23 cellular contexts compared by ENCODE assay signal in the genomic region with DNA sequence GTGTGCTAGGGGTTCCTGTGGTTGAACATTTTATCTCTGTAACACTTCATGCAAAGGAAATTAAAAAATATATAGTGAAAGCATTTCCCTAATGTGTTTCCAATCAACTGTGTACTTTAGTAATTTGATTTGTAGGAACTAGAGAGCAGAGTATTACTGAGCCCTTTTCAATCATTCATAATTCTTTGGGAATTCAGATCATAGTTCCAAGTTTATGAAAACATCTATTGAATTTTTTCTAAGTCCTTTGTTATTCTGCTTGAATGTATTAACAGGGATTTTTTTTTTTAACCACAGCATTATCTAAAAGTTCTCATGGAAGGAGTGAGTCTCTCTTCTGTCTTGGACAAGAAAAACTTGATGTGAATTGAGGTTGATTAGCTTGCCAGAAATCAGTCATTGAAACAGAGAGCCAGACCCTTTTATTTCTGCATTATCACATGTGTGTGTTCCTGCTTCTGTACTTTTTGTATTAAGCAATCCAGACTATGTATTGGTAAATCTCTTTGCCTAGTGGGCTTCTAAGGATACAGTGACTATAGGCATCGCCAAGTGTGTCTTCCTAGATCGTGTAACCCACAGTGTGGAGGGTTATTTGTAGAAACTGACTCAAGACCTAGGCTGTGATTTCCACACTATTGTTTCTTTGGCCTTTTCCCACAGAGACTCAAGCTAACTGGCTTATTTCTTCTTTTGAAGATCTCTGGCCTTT. TPM values are rescaled to one million over a fixed set of nuclear protein-coding genes. Genes with fewer than 3 reads are reported as not detected.
DNase-seq lines count a peak whose midpoint lies in the region; ATAC-seq and TF ChIP-seq lines count a peak whose summit lies in the region.
"Had no signal": no experiment of that assay in that cellular context is flagged by ENCODE, and none has a peak within 500 bp of the region (broad histone marks: within the 10 kb centered on the region; RNA-seq: fewer than 3 reads in every experiment).

No MANE protein-coding gene starts in this region.

- CTCF ChIA-PET in PC-3 (lab: Charles Lee), result no interaction called here

- TF ChIP-seq CTCF in cardiac muscle cell (IDR thresholded peaks at IDR 0.05; ENCODE audit: low read depth, low read length) (no peak), right atrium auricular region (IDR thresholded peaks at IDR 0.05) (no peak), epithelial cell of proximal tubule (conservative IDR thresholded peaks at IDR 0.05; ENCODE audit: low read depth, low read length) (no peak), lung (IDR thresholded peaks at IDR 0.05; ENCODE audit: control extremely low read depth, extremely low read depth) (no peak), PC-3 (conservative IDR thresholded peaks at IDR 0.05; ENCODE audit: low read depth, low read length) (no peak)

- intact Hi-C loops in PC-3 (cut with micrococcal nuclease), result no loop called here

- H3F3A ChIP-seq in PC-3 (ENCODE audit: low read length, unreplicated experiment), result no peaks in the 10 kb centered on the region

- no peaks in the 10 kb centered on the region for H3K36me3 Mint-ChIP-seq in T-helper 17 cell (ENCODE audit: low read depth)
- H3K36me3 Mint-ChIP-seq: activated naive CD8-positive, alpha-beta T cell; memory B cell; naive B cell had no signal

- no peaks in the 10 kb centered on the region for H3K79me2 ChIP-seq in PC-3 (ENCODE audit: low read length)

- no peaks in the 10 kb centered on the region for H4K20me1 ChIP-seq in PC-3 (ENCODE audit: low read length)

- H3K4me1 ChIP-seq in cardiac muscle cell (ENCODE audit: low read depth) (peaks cover 9% of the 10 kb centered on the region), right atrium auricular region (no peaks in the 10 kb centered on the region), lung (ENCODE audit: control insufficient read depth in 2 of 2, insufficient read depth in 2 of 2, low read length in 2 of 2) (no peaks in the 10 kb centered on the region), PC-3 (ENCODE audit: insufficient read depth, low read length) (no peaks in the 10 kb centered on the region)
- H3K4me1 ChIP-seq: BE2C, right lobe of liver, SJCRH30 had no signal

- no peak overlapping the region for H3K4me3 Mint-ChIP-seq in T-helper 17 cell
- H3K4me3 Mint-ChIP-seq: activated naive CD8-positive, alpha-beta T cell; memory B cell; naive B cell had no signal

- H3K9me2 ChIP-seq in PC-3 (replicated peaks; ENCODE audit: low read length), result no peaks in the 10 kb centered on the region

- no peak overlapping the region for H2AFZ ChIP-seq in PC-3 (ENCODE audit: low read length)

- H3K9me3 ChIP-seq in cardiac muscle cell (ENCODE audit: low read depth) (no peaks in the 10 kb centered on the region), right atrium auricular region (no peaks in the 10 kb centered on the region), lung (ENCODE audit: control insufficient read depth in 2 of 2, insufficient read depth in 1 of 2, low read length in 1 of 2) (peaks cover 0 to 3% of the 10 kb centered on the region in 2 donors), PC-3 (ENCODE audit: low read length) (no peaks in the 10 kb centered on the region), T-helper 17 cell (ENCODE audit: control insufficient read depth, low read length, poor library complexity, severe bottlenecking) (no peaks in the 10 kb centered on the region)
- H3K9me3 ChIP-seq: BE2C, right lobe of liver, SJCRH30 had no signal

- H3K4me3 ChIP-seq in cardiac muscle cell (no peak overlapping the region), right atrium auricular region (no peak overlapping the region), epithelial cell of proximal tubule (ENCODE audit: low read depth, low read length) (peak overlapping the region; percentile 14), lung (no peak overlapping the region), PC-3 (ENCODE audit: low read length) (no peak overlapping the region)
- H3K4me3 ChIP-seq: right lobe of liver, SJCRH30 had no signal

- H3K27ac ChIP-seq in cardiac muscle cell (peak overlapping the region; percentile 34), right atrium auricular region (no peak overlapping the region), lung (ENCODE audit: low read depth in 1 of 2, low read length in 1 of 2) (no peak overlapping the region), PC-3 (ENCODE audit: low read length) (no peak overlapping the region)
- H3K27ac ChIP-seq: right lobe of liver, SJCRH30 had no signal

- H3K9ac ChIP-seq in PC-3 (ENCODE audit: low read length), result no peak overlapping the region

- H3K36me3 ChIP-seq in cardiac muscle cell, result peaks cover 26% of the 10 kb centered on the region
- no peaks in the 10 kb centered on the region for H3K36me3 ChIP-seq in right atrium auricular region
- no peaks in the 10 kb centered on the region for H3K36me3 ChIP-seq in lung (ENCODE audit: control insufficient read depth in 2 of 2, insufficient read depth in 2 of 2, low read length in 2 of 2)
- H3K36me3 ChIP-seq in PC-3 (ENCODE audit: low read depth, low read length), result no peaks in the 10 kb centered on the region
- H3K36me3 ChIP-seq: BE2C, right lobe of liver, SJCRH30 had no signal

- ATAC-seq in lung (ENCODE audit: insufficient read depth, low FRiP score) (peak; percentile 15), GM19324 (IDR thresholded peaks at IDR 0.05; ENCODE audit: low FRiP score, unreplicated experiment) (no peak), PC-3 (no peak), T-helper 17 cell (no peak)

- H3K27me3 Mint-ChIP-seq in T-helper 17 cell, result peaks cover 5% of the 10 kb centered on the region

- POLR2A ChIA-PET in PC-3 (lab: Charles Lee; ENCODE audit: unreplicated experiment), result no interaction called here

- H3K27me3 ChIP-seq in cardiac muscle cell, result no peaks in the 10 kb centered on the region
- H3K27me3 ChIP-seq in right atrium auricular region, result no peaks in the 10 kb centered on the region
- no peaks in the 10 kb centered on the region for H3K27me3 ChIP-seq in lung (ENCODE audit: control insufficient read depth, insufficient read depth)
- peaks cover 15% of the 10 kb centered on the region; the same call in 1 of the 2 replicates for H3K27me3 ChIP-seq in PC-3 (ENCODE audit: low read length)
- H3K27me3 ChIP-seq: BE2C, right lobe of liver, SJCRH30 had no signal

- peaks cover 2% of the 10 kb centered on the region for H3K4me1 Mint-ChIP-seq in T-helper 17 cell
- H3K4me1 Mint-ChIP-seq: memory B cell, naive B cell had no signal

- no peak overlapping the region for H3K27ac Mint-ChIP-seq in T-helper 17 cell
- H3K27ac Mint-ChIP-seq: activated naive CD8-positive, alpha-beta T cell; activated T-helper 2 cell treated with anti-CD3 and anti-CD28 coated beads, Interferon-gamma antibody, Interleukin-2, Interleukin-4, amounts not matched to agents 10 μg/mL and 5 μg/mL and 100 μg/mL, durations not matched to agents 14 hours and 24 hours and 36 hours; memory B cell; naive B cell had no signal

- 74 to 76% methylated on average over 2 of the region's 2 CpGs for WGBS in lung, 2 donors

- BruUV-seq in PC-3 (replicated peaks; lab: Mats Ljungman, UMichigan), result no TSS peak

- no peak overlapping the region for H3K4me2 ChIP-seq in PC-3 (ENCODE audit: low read length)

- DNase-seq in cardiac muscle cell (ENCODE audit: low read depth in 1 of 2, low spot score in 1 of 2) (peak in 1 of 2 donors; percentile 89), right atrium auricular region (ENCODE audit: low spot score) (no peak), epithelial cell of proximal tubule (ENCODE audit: low read depth) (peak; percentile 20), lung (ENCODE audit: low spot score) (no peak), stromal cell of bone marrow (ENCODE audit: low read depth) (peak; percentile 49), PC-3 (no peak), T-helper 17 cell (no peak)
- DNase-seq: activated CD8-positive, alpha-beta memory T cell treated with anti-CD3 and anti-CD28 coated beads, Interleukin-2, amount 50 U/mL, for 4 hours; BE2C; DMS79 treated with DMSO at 0.1 percent for 48 hours; foreskin melanocyte; hypothalamus; Karpas-422; naive B cell; NCI-H1105; NCI-H2029 treated with DMSO at 0.1 percent for 48 hours; right lobe of liver; SJCRH30; T-helper 2 cell had no signal

RNA-seq across cellular contexts. Expression of gene BMPER, which starts 59.9 kb away (rescaled TPM):
- total RNA-seq in cardiac muscle cell (55.1 and 138 TPM in 2 replicates), right atrium auricular region (1 to 10 TPM; 3.0 to 3.8 TPM), epithelial cell of proximal tubule (0.29 TPM in 2 replicates), lung (10 to 100 TPM; 13.8 to 51.0 TPM), PC-3 (2014; rRNA removed) (0.06 and 0.11 TPM in 2 replicates), T-helper 17 cell (under 1 TPM in 1 of 2 donors, not detected in 1; 0.35 TPM)
- polyA plus RNA-seq in cardiac muscle cell (53.6 and 95.3 TPM in 2 replicates), lung (1 to 10 TPM; 3.7 to 4.2 TPM)
- total RNA-seq: activated T-helper 2 cell treated with anti-CD3 and anti-CD28 coated beads, Interferon-gamma antibody, Interleukin-2, Interleukin-4, amounts not matched to agents 10 μg/mL and 5 μg/mL and 100 μg/mL, durations not matched to agents 14 hours and 24 hours and 36 hours had no signal

Comparison
In these comparisons a context has a peak if more than half of its experiments do, and no peak if none do; other contexts are left out.
1. DNase-seq: peak in epithelial cell of proximal tubule (single experiment) and stromal cell of bone marrow (single experiment); none in right atrium auricular region (single experiment), lung (single experiment), PC-3 (single experiment) and T-helper 17 cell (0 of 3).